In genomic region chr11:47426062-47426956, GRCh38 we compare ENCODE assay signal across 1 cellular context.
A peak's percentile ranks its signal among the peaks of the same experiment; 100 is the strongest.
TF ChIP-seq lines count a peak whose summit lies in the region.

PSMC3 (minus strand) TSS chr11:47426439; CDS start chr11:47426279, 160 bp downstream.

TF ChIP-seq in HEK293, 187 proteins besides CTCF, POLR2A, EP300 and RAD21 (continued from another document):
- TF ChIP-seq PBX3 (CRISPR knock-in tag; IDR thresholded peaks at IDR 0.05) = 0 out of 2 replicates have a peak, but pooled peaks have one; percentile 58
- peak; percentile 7 for TF ChIP-seq ZNF335 (tag by site-specific recombination; conservative IDR thresholded peaks at IDR 0.05)
- TF ChIP-seq ZNF341 (tag by site-specific recombination; IDR thresholded peaks at IDR 0.05; ENCODE audit: low read depth) = 0 out of 2 replicates have a peak, but pooled peaks have one; percentile 45
- TF ChIP-seq ZNF26 (tag by site-specific recombination; IDR thresholded peaks at IDR 0.05) = no peak
- TF ChIP-seq SCRT2 (tag by site-specific recombination; IDR thresholded peaks at IDR 0.05) = peak; percentile 32; the same call in 1 of the 2 replicates
- TF ChIP-seq ZNF24 (tag by site-specific recombination; IDR thresholded peaks at IDR 0.05) = peak; percentile 51; the same call in 1 of the 2 replicates
- no peak for TF ChIP-seq ZNF791 (tag by site-specific recombination; IDR thresholded peaks at IDR 0.05)
- TF ChIP-seq ZNF449 (tag by site-specific recombination; IDR thresholded peaks at IDR 0.05) = no peak
- TF ChIP-seq ZBTB26 (tag by site-specific recombination; optimal IDR thresholded peaks at IDR 0.05) = peak; percentile 76
- peak; percentile 46; the same call in 1 of the 2 replicates for TF ChIP-seq ZBTB11 (tag by site-specific recombination; conservative IDR thresholded peaks at IDR 0.05; ENCODE audit: low read depth)
- 0 out of 2 replicates have a peak, but pooled peaks have one; percentile 35 for TF ChIP-seq ZFP69B (tag by site-specific recombination; IDR thresholded peaks at IDR 0.05)
- no peak for TF ChIP-seq ZBTB1 (tag by site-specific recombination; IDR thresholded peaks at IDR 0.05)
- no peak for TF ChIP-seq HOXC10 (CRISPR knock-in tag; IDR thresholded peaks at IDR 0.05)
- TF ChIP-seq ZNF433 (tag by site-specific recombination; IDR thresholded peaks at IDR 0.05; ENCODE audit: low read depth) = no peak
- no peak for TF ChIP-seq PRDM1 (tag by site-specific recombination; IDR thresholded peaks at IDR 0.05)
- no peak for TF ChIP-seq ZNF585B (tag by site-specific recombination; IDR thresholded peaks at IDR 0.05)
- TF ChIP-seq PRDM2 (tag by site-specific recombination; IDR thresholded peaks at IDR 0.05; ENCODE audit: borderline replicate concordance) = no peak
- no peak for TF ChIP-seq ZNF600 (tag by site-specific recombination; IDR thresholded peaks at IDR 0.05)
- TF ChIP-seq KLF8 (tag by site-specific recombination; IDR thresholded peaks at IDR 0.05) = peak; percentile 95
- TF ChIP-seq FEZF1 (tag by site-specific recombination; IDR thresholded peaks at IDR 0.05) = no peak; the same call in 1 of the 2 replicates
- TF ChIP-seq KLF16 (tag by site-specific recombination; IDR thresholded peaks at IDR 0.05) = peak; percentile 88
- no peak for TF ChIP-seq HOXD13 (CRISPR knock-in tag; IDR thresholded peaks at IDR 0.05; ENCODE audit: borderline replicate concordance)
- no peak for TF ChIP-seq MZF1 (tag by site-specific recombination; IDR thresholded peaks at IDR 0.05; ENCODE audit: borderline replicate concordance)
- no peak for TF ChIP-seq ZNF747 (tag by site-specific recombination; IDR thresholded peaks at IDR 0.05)
